In the genomic region with DNA sequence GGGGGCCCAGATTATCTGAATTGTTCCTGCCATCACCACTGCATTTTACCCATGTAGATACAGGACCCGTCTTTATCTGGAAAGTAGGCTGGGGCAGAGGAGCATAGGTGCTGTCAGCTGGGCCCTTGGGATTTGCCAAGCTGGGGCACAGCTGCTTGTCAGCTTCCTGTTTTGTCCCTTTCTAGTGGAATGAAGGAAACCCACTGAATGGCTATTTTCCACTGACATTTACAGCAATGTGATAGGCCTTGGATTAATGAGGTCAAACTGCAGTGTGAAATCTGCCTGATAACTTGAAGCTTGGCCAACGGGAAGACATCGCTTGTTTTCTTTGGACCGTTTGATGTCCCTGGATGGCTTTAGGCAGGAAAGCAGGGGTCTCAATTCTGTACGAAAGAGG, we compare ENCODE assay signal across 1 cellular context.
TF ChIP-seq lines count a peak whose summit lies in the region.

No MANE protein-coding gene starts in this region.

TF ChIP-seq in GM12878, 131 proteins besides CTCF, POLR2A, EP300 and RAD21 (continued from another document):
- no peak for TF ChIP-seq FOXM1 (IDR thresholded peaks at IDR 0.05; ENCODE audit: low read depth, low read length)
